Comparison of ENCODE assay signal across 19 cellular contexts in the genomic region with DNA sequence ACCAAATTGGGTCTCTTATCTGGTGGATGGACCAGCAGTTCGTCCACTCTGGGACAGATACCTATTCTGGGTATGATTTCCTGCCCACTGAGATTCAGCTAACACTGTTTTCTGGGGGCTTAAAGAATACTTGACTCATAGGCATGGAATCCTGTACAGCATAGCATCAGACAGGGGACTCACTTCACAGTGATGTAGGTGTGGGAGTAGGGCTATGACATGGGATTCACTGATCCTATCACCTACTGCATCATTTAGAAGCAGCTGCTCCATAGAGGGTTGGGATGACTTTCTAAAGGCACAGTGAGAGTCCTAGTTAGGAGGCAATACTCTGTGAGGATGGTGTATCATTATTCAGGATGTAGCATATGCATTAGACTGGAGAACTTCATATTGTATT.
DNase-seq lines count a peak whose midpoint lies in the region; ATAC-seq, FAIRE-seq and TF ChIP-seq lines count a peak whose summit lies in the region.
"Had no signal": no experiment of that assay in that cellular context is flagged by ENCODE, and none has a peak within 500 bp of the region (broad histone marks: within the 10 kb centered on the region; RNA-seq: fewer than 3 reads in every experiment).

No MANE protein-coding gene starts in this region.

- no peak overlapping the region for H3K27ac ChIP-seq in endothelial cell of umbilical vein (ENCODE audit: insufficient read depth, low read depth, low read length)
- H3K27ac ChIP-seq: C4-2B had no signal

- H3K36me3 Mint-ChIP-seq in stimulated activated effector memory CD8-positive, alpha-beta T cell treated with anti-CD3 and anti-CD28 coated beads, Interleukin-12 subunit alpha, Interleukin-12 subunit beta, amount 100 ng/mL, for 72 hours: peaks cover 2% of the 10 kb centered on the region
- H3K36me3 Mint-ChIP-seq: CD4-positive, CD25-positive, alpha-beta regulatory T cell; CD8-positive, alpha-beta memory T cell had no signal

- peak; percentile 24 for ATAC-seq in stimulated activated effector memory CD8-positive, alpha-beta T cell treated with anti-CD3 and anti-CD28 coated beads, Interleukin-12 subunit alpha, Interleukin-12 subunit beta, amount 100 ng/mL, for 72 hours
- ATAC-seq in left lobe of liver: no peak
- ATAC-seq: GM23338, HCT116 had no signal

- no peaks in the 10 kb centered on the region for H3K9me3 ChIP-seq in endothelial cell of umbilical vein (replicated peaks; ENCODE audit: control insufficient read depth, insufficient read depth, low read length)

- no TSS peak for BruUV-seq in endothelial cell of umbilical vein (replicated peaks; lab: Mats Ljungman, UMichigan)

- TF ChIP-seq CTCF in endothelial cell of umbilical vein (IDR thresholded peaks at IDR 0.05; ENCODE audit: extremely low read depth in 1 of 2, insufficient read depth in 1 of 2, low read depth in 1 of 2, low read length in 2 of 2): no peak

- no peaks in the 10 kb centered on the region for H3K27me3 ChIP-seq in endothelial cell of umbilical vein (ENCODE audit: control insufficient read depth in 2 of 2, insufficient read depth in 2 of 2, low read length in 2 of 2)

- no peaks in the 10 kb centered on the region for H3K79me2 ChIP-seq in endothelial cell of umbilical vein (ENCODE audit: control insufficient read depth, insufficient read depth, low read length)

- no peak overlapping the region for H3K4me3 ChIP-seq in endothelial cell of umbilical vein (replicated peaks in 1 of 3; ENCODE audit: insufficient read depth in 1 of 3, low read depth in 1 of 3, low read length in 3 of 3)
- H3K4me3 ChIP-seq: GM23338 had no signal

- no peaks in the 10 kb centered on the region for H3K9me3 Mint-ChIP-seq in stimulated activated effector memory CD8-positive, alpha-beta T cell treated with anti-CD3 and anti-CD28 coated beads, Interleukin-12 subunit alpha, Interleukin-12 subunit beta, amount 100 ng/mL, for 72 hours
- H3K9me3 Mint-ChIP-seq: CD4-positive, CD25-positive, alpha-beta regulatory T cell; CD8-positive, alpha-beta memory T cell; GM23338; H9 had no signal

- H3K9ac ChIP-seq in endothelial cell of umbilical vein (replicated peaks; ENCODE audit: extremely low read depth, insufficient read depth, low read length): no peak overlapping the region

- no peak overlapping the region for H3K4me2 ChIP-seq in endothelial cell of umbilical vein (ENCODE audit: insufficient read depth, low read length)
- H3K4me2 ChIP-seq: GM23338 had no signal

- H2AFZ ChIP-seq in endothelial cell of umbilical vein (ENCODE audit: low read depth, low read length): no peak overlapping the region
- H2AFZ ChIP-seq: GM23338 had no signal

- POLR2A ChIA-PET in endothelial cell of umbilical vein (lab: Charles Lee): no interaction called here

- TF ChIP-seq POLR2A in endothelial cell of umbilical vein (IDR thresholded peaks at IDR 0.05; ENCODE audit: low read depth, low read length): no peak

- no peaks in the 10 kb centered on the region for H3K36me3 ChIP-seq in endothelial cell of umbilical vein (ENCODE audit: control insufficient read depth in 2 of 2, extremely low read depth in 1 of 2, insufficient read depth in 2 of 2, low read length in 2 of 2)

- no peaks in the 10 kb centered on the region for H4K20me1 ChIP-seq in endothelial cell of umbilical vein (replicated peaks; ENCODE audit: control insufficient read depth, extremely low read depth, insufficient read depth, low read length)

- CTCF ChIA-PET in endothelial cell of umbilical vein (lab: Charles Lee): no interaction called here

- peak; percentile 24 for FAIRE-seq in endothelial cell of umbilical vein (lab: Jason Lieb, UNC)
- no peak for FAIRE-seq in RCC 7860 (lab: Jason Lieb, UNC)
- FAIRE-seq: D721Med, GM18507 had no signal

- H3K4me1 ChIP-seq in endothelial cell of umbilical vein (ENCODE audit: control insufficient read depth, extremely low read depth, insufficient read depth, low read length): peaks cover 9% of the 10 kb centered on the region

- H3K27ac Mint-ChIP-seq in stimulated activated effector memory CD8-positive, alpha-beta T cell treated with anti-CD3 and anti-CD28 coated beads, Interleukin-12 subunit alpha, Interleukin-12 subunit beta, amount 100 ng/mL, for 72 hours: no peak overlapping the region
- H3K27ac Mint-ChIP-seq: CD4-positive, CD25-positive, alpha-beta regulatory T cell; CD8-positive, alpha-beta memory T cell; GM23338; H9 had no signal

- dilution Hi-C loops in endothelial cell of umbilical vein (cut with MboI; ENCODE audit: extremely low pct_ligation_motif_present, low sequenced_read_pairs): no loop called here

- peak; percentile 2 for DNase-seq in HT1080 (ENCODE audit: low read depth)
- peak; percentile 16 for DNase-seq in NCI-H226
- DNase-seq in endothelial cell of umbilical vein (ENCODE audit: low read depth, low spot score): no peak
- DNase-seq in stimulated activated effector memory CD8-positive, alpha-beta T cell treated with anti-CD3 and anti-CD28 coated beads, Interleukin-12 subunit alpha, Interleukin-12 subunit beta, amount 100 ng/mL, for 72 hours (ENCODE audit: low spot score in 2 of 2): no peak
- no peak for DNase-seq in NCI-H748 (lab: John Stamatoyannopoulos, UW; ENCODE audit: unreplicated experiment)
- DNase-seq in left lobe of liver (ENCODE audit: low spot score): no peak
- no peak for DNase-seq in RCC 7860 (ENCODE audit: low spot score)
- DNase-seq: CD4-positive, CD25-positive, alpha-beta regulatory T cell; CD8-positive, alpha-beta memory T cell; DMS 273 treated with DMSO at 0.1 percent for 48 hours; DMS79; EL; GF-D8; H9 had no signal

- H3K9me1 ChIP-seq in endothelial cell of umbilical vein (replicated peaks; ENCODE audit: control insufficient read depth, extremely low read depth, insufficient read depth, low read length): no peaks in the 10 kb centered on the region

- intact Hi-C loops in endothelial cell of umbilical vein (cut with micrococcal nuclease): no loop called here

- H3K4me3 Mint-ChIP-seq in stimulated activated effector memory CD8-positive, alpha-beta T cell treated with anti-CD3 and anti-CD28 coated beads, Interleukin-12 subunit alpha, Interleukin-12 subunit beta, amount 100 ng/mL, for 72 hours: no peak overlapping the region
- H3K4me3 Mint-ChIP-seq: CD4-positive, CD25-positive, alpha-beta regulatory T cell; GM23338; H9 had no signal

- peaks cover 34% of the 10 kb centered on the region for H3K4me1 Mint-ChIP-seq in stimulated activated effector memory CD8-positive, alpha-beta T cell treated with anti-CD3 and anti-CD28 coated beads, Interleukin-12 subunit alpha, Interleukin-12 subunit beta, amount 100 ng/mL, for 72 hours
- H3K4me1 Mint-ChIP-seq: GM23338 had no signal

TF ChIP-seq in endothelial cell of umbilical vein, 7 proteins besides CTCF, POLR2A, EP300 and RAD21:
- no peak for TF ChIP-seq POLR2AphosphoS5 (IDR thresholded peaks at IDR 0.05; ENCODE audit: insufficient read depth, low read depth, low read length)
- no peak for TF ChIP-seq FOS (IDR thresholded peaks at IDR 0.05; ENCODE audit: borderline replicate concordance, insufficient read depth, low read length)
- TF ChIP-seq EZH2 (IDR thresholded peaks at IDR 0.05; ENCODE audit: borderline replicate concordance, low read depth, low read length, severe bottlenecking): no peak
- TF ChIP-seq MYC (IDR thresholded peaks at IDR 0.05; ENCODE audit: low read depth, low read length): no peak
- TF ChIP-seq GATA2 (IDR thresholded peaks at IDR 0.05; ENCODE audit: insufficient read depth, insufficient read length, low read depth, low read length): no peak
- TF ChIP-seq, protein P1, sequence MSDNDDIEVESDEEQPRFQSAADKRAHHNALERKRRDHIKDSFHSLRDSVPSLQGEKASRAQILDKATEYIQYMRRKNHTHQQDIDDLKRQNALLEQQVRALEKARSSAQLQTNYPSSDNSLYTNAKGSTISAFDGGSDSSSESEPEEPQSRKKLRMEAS (IDR thresholded peaks at IDR 0.05; ENCODE audit: insufficient read depth, insufficient read length): no peak
- no peak for TF ChIP-seq JUN (IDR thresholded peaks at IDR 0.05; ENCODE audit: borderline replicate concordance, insufficient read depth, insufficient read length, low read depth)

Comparison
In these comparisons a context has a peak if more than half of its experiments do, and no peak if none do; other contexts are left out.
1. DNase-seq: peak in HT1080 (single experiment) and NCI-H226 (single experiment); none in endothelial cell of umbilical vein (single experiment), stimulated activated effector memory CD8-positive, alpha-beta T cell treated with anti-CD3 and anti-CD28 coated beads, Interleukin-12 subunit alpha, Interleukin-12 subunit beta, amount 100 ng/mL, for 72 hours (0 of 2), NCI-H748 (single experiment), left lobe of liver (single experiment) and RCC 7860 (single experiment).